Comparison of ENCODE assay signal across 1 cellular context in the genomic region with DNA sequence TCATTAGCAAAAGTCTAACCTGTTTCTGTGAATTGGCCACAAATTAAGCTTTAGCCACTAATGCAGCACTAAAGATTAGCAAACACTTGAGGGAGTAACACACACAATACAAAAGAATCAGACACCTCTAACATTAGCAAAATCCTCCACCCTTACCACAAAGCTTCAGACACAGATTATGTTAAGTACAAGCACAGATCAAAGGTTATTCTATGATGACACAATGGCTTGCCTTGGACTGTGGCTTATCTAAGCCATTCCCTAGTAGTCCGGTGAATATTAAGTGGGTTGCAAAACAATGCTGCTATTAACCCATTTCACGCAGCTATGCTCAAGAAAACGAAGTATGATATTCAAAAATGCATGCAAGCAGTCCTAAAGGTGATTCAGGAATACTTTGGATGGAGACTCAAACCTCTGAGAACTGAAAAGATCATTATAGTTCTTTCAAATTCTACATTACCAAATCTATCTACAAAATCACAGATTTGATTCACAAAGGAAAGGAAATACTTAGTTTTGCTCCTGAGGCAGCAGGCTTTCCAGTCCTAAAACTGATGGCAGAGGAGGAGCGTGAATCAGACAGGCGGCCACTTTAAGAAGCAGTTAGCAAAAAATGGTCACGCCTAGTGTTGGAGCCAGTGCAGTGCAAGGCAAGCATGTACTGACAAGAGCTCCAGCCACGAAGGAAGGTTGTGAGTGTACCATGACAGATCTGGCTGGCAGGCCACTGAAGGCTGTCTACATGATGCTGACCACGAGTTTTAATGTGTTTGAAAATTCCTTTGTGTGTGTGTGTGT.
TF ChIP-seq lines count a peak whose summit lies in the region.

No MANE protein-coding gene starts in this region.

TF ChIP-seq in HEK293, 187 proteins besides CTCF, POLR2A, EP300 and RAD21 (continued from another document):
- TF ChIP-seq, protein P1, sequence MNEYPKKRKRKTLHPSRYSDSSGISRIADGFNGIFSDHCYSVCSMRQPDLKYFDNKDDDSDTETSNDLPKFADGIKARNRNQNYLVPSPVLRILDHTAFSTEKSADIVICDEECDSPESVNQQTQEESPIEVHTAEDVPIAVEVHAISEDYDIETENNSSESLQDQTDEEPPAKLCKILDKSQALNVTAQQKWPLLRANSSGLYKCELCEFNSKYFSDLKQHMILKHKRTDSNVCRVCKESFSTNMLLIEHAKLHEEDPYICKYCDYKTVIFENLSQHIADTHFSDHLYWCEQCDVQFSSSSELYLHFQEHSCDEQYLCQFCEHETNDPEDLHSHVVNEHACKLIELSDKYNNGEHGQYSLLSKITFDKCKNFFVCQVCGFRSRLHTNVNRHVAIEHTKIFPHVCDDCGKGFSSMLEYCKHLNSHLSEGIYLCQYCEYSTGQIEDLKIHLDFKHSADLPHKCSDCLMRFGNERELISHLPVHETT (tag by site-specific recombination; IDR thresholded peaks at IDR 0.05), result no peak
- TF ChIP-seq ZNF600 (tag by site-specific recombination; IDR thresholded peaks at IDR 0.05) (peak; percentile 41; the same call in 1 of the 2 replicates), ZXDB (tag by site-specific recombination; IDR thresholded peaks at IDR 0.05) (no peak), ZNF10 (tag by site-specific recombination; IDR thresholded peaks at IDR 0.05) (no peak), KLF9 (tag by site-specific recombination; IDR thresholded peaks at IDR 0.05; ENCODE audit: low read depth) (no peak), WT1 (tag by site-specific recombination; IDR thresholded peaks at IDR 0.05) (peak; percentile 62; the same call in 1 of the 2 replicates), ZNF830 (tag by site-specific recombination; IDR thresholded peaks at IDR 0.05; ENCODE audit: low read depth) (no peak), ZNF426 (tag by site-specific recombination; IDR thresholded peaks at IDR 0.05) (no peak), SALL2 (tag by site-specific recombination; IDR thresholded peaks at IDR 0.05; ENCODE audit: borderline replicate concordance) (no peak), ZNF596 (tag by site-specific recombination; IDR thresholded peaks at IDR 0.05) (no peak), ZNF658 (tag by site-specific recombination; IDR thresholded peaks at IDR 0.05) (no peak), SP2 (tag by site-specific recombination; IDR thresholded peaks at IDR 0.05) (no peak), ZNF24 (tag by site-specific recombination; IDR thresholded peaks at IDR 0.05) (no peak)
- TF ChIP-seq, protein P2, sequence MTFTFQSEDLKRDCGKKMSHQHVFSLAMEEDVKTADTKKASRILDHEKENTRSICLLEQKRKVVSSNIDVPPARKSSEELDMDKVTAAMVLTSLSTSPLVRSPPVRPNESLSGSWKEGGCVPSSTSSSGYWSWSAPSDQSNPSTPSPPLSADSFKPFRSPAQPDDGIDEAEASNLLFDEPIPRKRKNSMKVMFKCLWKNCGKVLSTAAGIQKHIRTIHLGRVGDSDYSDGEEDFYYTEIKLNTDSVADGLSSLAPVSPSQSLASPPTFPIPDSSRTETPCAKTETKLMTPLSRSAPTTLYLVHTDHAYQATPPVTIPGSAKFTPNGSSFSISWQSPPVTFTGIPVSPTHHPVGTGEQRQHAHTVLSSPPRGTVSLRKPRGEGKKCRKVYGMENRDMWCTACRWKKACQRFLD (tag by site-specific recombination; IDR thresholded peaks at IDR 0.05), result no peak
- TF ChIP-seq, protein P3, sequence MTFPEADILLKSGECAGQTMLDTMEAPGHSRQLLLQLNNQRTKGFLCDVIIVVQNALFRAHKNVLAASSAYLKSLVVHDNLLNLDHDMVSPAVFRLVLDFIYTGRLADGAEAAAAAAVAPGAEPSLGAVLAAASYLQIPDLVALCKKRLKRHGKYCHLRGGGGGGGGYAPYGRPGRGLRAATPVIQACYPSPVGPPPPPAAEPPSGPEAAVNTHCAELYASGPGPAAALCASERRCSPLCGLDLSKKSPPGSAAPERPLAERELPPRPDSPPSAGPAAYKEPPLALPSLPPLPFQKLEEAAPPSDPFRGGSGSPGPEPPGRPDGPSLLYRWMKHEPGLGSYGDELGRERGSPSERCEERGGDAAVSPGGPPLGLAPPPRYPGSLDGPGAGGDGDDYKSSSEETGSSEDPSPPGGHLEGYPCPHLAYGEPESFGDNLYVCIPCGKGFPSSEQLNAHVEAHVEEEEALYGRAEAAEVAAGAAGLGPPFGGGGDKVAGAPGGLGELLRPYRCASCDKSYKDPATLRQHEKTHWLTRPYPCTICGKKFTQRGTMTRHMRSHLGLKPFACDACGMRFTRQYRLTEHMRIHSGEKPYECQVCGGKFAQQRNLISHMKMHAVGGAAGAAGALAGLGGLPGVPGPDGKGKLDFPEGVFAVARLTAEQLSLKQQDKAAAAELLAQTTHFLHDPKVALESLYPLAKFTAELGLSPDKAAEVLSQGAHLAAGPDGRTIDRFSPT (tag by site-specific recombination; IDR thresholded peaks at IDR 0.05), result no peak
- TF ChIP-seq, protein P4, sequence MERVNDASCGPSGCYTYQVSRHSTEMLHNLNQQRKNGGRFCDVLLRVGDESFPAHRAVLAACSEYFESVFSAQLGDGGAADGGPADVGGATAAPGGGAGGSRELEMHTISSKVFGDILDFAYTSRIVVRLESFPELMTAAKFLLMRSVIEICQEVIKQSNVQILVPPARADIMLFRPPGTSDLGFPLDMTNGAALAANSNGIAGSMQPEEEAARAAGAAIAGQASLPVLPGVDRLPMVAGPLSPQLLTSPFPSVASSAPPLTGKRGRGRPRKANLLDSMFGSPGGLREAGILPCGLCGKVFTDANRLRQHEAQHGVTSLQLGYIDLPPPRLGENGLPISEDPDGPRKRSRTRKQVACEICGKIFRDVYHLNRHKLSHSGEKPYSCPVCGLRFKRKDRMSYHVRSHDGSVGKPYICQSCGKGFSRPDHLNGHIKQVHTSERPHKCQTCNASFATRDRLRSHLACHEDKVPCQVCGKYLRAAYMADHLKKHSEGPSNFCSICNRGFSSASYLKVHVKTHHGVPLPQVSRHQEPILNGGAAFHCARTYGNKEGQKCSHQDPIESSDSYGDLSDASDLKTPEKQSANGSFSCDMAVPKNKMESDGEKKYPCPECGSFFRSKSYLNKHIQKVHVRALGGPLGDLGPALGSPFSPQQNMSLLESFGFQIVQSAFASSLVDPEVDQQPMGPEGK (tag by site-specific recombination; IDR thresholded peaks at IDR 0.05), result no peak
- TF ChIP-seq, protein P5, sequence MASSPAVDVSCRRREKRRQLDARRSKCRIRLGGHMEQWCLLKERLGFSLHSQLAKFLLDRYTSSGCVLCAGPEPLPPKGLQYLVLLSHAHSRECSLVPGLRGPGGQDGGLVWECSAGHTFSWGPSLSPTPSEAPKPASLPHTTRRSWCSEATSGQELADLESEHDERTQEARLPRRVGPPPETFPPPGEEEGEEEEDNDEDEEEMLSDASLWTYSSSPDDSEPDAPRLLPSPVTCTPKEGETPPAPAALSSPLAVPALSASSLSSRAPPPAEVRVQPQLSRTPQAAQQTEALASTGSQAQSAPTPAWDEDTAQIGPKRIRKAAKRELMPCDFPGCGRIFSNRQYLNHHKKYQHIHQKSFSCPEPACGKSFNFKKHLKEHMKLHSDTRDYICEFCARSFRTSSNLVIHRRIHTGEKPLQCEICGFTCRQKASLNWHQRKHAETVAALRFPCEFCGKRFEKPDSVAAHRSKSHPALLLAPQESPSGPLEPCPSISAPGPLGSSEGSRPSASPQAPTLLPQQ (tag by site-specific recombination; IDR thresholded peaks at IDR 0.05), result peak; percentile 61; the same call in 1 of the 2 replicates
- TF ChIP-seq, protein P6, sequence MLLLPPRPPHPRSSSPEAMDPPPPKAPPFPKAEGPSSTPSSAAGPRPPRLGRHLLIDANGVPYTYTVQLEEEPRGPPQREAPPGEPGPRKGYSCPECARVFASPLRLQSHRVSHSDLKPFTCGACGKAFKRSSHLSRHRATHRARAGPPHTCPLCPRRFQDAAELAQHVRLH (tag by site-specific recombination; IDR thresholded peaks at IDR 0.05), result no peak
- TF ChIP-seq, protein P7, sequence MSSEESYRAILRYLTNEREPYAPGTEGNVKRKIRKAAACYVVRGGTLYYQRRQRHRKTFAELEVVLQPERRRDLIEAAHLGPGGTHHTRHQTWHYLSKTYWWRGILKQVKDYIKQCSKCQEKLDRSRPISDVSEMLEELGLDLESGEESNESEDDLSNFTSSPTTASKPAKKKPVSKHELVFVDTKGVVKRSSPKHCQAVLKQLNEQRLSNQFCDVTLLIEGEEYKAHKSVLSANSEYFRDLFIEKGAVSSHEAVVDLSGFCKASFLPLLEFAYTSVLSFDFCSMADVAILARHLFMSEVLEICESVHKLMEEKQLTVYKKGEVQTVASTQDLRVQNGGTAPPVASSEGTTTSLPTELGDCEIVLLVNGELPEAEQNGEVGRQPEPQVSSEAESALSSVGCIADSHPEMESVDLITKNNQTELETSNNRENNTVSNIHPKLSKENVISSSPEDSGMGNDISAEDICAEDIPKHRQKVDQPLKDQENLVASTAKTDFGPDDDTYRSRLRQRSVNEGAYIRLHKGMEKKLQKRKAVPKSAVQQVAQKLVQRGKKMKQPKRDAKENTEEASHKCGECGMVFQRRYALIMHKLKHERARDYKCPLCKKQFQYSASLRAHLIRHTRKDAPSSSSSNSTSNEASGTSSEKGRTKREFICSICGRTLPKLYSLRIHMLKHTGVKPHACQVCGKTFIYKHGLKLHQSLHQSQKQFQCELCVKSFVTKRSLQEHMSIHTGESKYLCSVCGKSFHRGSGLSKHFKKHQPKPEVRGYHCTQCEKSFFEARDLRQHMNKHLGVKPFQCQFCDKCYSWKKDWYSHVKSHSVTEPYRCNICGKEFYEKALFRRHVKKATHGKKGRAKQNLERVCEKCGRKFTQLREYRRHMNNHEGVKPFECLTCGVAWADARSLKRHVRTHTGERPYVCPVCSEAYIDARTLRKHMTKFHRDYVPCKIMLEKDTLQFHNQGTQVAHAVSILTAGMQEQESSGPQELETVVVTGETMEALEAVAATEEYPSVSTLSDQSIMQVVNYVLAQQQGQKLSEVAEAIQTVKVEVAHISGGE (tag by site-specific recombination; conservative IDR thresholded peaks at IDR 0.05; ENCODE audit: low read depth), result no peak
